17 cellular contexts compared by ENCODE assay signal in genomic region chr3:142628806-142629205, GRCh38. TPM values are rescaled to one million over a fixed set of nuclear protein-coding genes. Genes with fewer than 3 reads are reported as not detected.
DNase-seq lines count a peak whose midpoint lies in the region; ATAC-seq and TF ChIP-seq lines count a peak whose summit lies in the region.
"Had no signal": no experiment of that assay in that cellular context is flagged by ENCODE, and none has a peak within 500 bp of the region (broad histone marks: within the 10 kb centered on the region; RNA-seq: fewer than 3 reads in every experiment).

No MANE protein-coding gene starts in this region.

- H3K4me1 Mint-ChIP-seq in activated CD8-positive, alpha-beta T cell treated with anti-CD3 and anti-CD28 coated beads for 36 hours (ENCODE audit: low read depth) = no peaks in the 10 kb centered on the region
- H3K4me1 Mint-ChIP-seq in activated CD8-positive, alpha-beta T cell treated with anti-CD3 and anti-CD28 coated beads, Interleukin-2, amount 10 ng/mL, durations not matched to agents 7 days and 5 days (ENCODE audit: low read depth) = no peaks in the 10 kb centered on the region
- no peaks in the 10 kb centered on the region for H3K4me1 Mint-ChIP-seq in stimulated activated effector memory CD8-positive, alpha-beta T cell treated with anti-CD3 and anti-CD28 coated beads, Interleukin-12 subunit alpha, Interleukin-12 subunit beta, amount 100 ng/mL, for 72 hours
- H3K4me1 Mint-ChIP-seq: neural crest cell had no signal

- H3K27me3 Mint-ChIP-seq in activated CD8-positive, alpha-beta T cell treated with anti-CD3 and anti-CD28 coated beads for 36 hours = no peaks in the 10 kb centered on the region
- no peaks in the 10 kb centered on the region for H3K27me3 Mint-ChIP-seq in activated CD8-positive, alpha-beta T cell treated with anti-CD3 and anti-CD28 coated beads, Interleukin-2, amount 10 ng/mL, durations not matched to agents 7 days and 5 days (ENCODE audit: low read depth)

- CTCF ChIA-PET in activated CD8-positive, alpha-beta T cell treated with anti-CD3 and anti-CD28 coated beads for 36 hours (lab: Charles Lee) = interaction anchor here (0.8 kb wide), 1 partner anchor 11 kb away, joined by 3 read pairs; no protein-coding TSS in a partner anchor
- CTCF ChIA-PET in activated CD8-positive, alpha-beta T cell treated with anti-CD3 and anti-CD28 coated beads, Interleukin-2, amount 10 ng/mL, durations not matched to agents 7 days and 5 days (lab: Charles Lee) = no interaction called here

- no peak overlapping the region for H3K27ac ChIP-seq in foreskin keratinocyte
- H3K27ac ChIP-seq: BLaER1 treated with 17β-estradiol and CSF1 and Interleukin-3, amounts not matched to agents 10 nM and 100 nM; brain microvascular endothelial cell; thoracic aorta had no signal

- H3K27me3 ChIP-seq in foreskin keratinocyte = no peaks in the 10 kb centered on the region
- H3K27me3 ChIP-seq: BLaER1 treated with 17β-estradiol and CSF1 and Interleukin-3, amounts not matched to agents 10 nM and 100 nM; brain microvascular endothelial cell had no signal

- POLR2A ChIA-PET in activated CD8-positive, alpha-beta T cell treated with anti-CD3 and anti-CD28 coated beads for 36 hours (lab: Charles Lee) = no interaction called here
- POLR2A ChIA-PET in activated CD8-positive, alpha-beta T cell treated with anti-CD3 and anti-CD28 coated beads, Interleukin-2, amount 10 ng/mL, durations not matched to agents 7 days and 5 days (lab: Charles Lee) = no interaction called here

- H3K9me3 Mint-ChIP-seq in activated CD8-positive, alpha-beta T cell treated with anti-CD3 and anti-CD28 coated beads for 36 hours = no peaks in the 10 kb centered on the region
- H3K9me3 Mint-ChIP-seq in activated CD8-positive, alpha-beta T cell treated with anti-CD3 and anti-CD28 coated beads, Interleukin-2, amount 10 ng/mL, durations not matched to agents 7 days and 5 days (ENCODE audit: insufficient read depth) = no peaks in the 10 kb centered on the region
- H3K9me3 Mint-ChIP-seq in stimulated activated effector memory CD8-positive, alpha-beta T cell treated with anti-CD3 and anti-CD28 coated beads, Interleukin-12 subunit alpha, Interleukin-12 subunit beta, amount 100 ng/mL, for 72 hours = no peaks in the 10 kb centered on the region
- H3K9me3 Mint-ChIP-seq: neural crest cell had no signal

- intact Hi-C loops in activated CD8-positive, alpha-beta T cell treated with anti-CD3 and anti-CD28 coated beads for 36 hours (cut with micrococcal nuclease) = no loop called here

- H3K36me3 Mint-ChIP-seq in activated CD8-positive, alpha-beta T cell treated with anti-CD3 and anti-CD28 coated beads for 36 hours (ENCODE audit: low read depth) = no peaks in the 10 kb centered on the region
- no peaks in the 10 kb centered on the region for H3K36me3 Mint-ChIP-seq in activated CD8-positive, alpha-beta T cell treated with anti-CD3 and anti-CD28 coated beads, Interleukin-2, amount 10 ng/mL, durations not matched to agents 7 days and 5 days (ENCODE audit: low read depth)
- H3K36me3 Mint-ChIP-seq in stimulated activated effector memory CD8-positive, alpha-beta T cell treated with anti-CD3 and anti-CD28 coated beads, Interleukin-12 subunit alpha, Interleukin-12 subunit beta, amount 100 ng/mL, for 72 hours = no peaks in the 10 kb centered on the region

- no peak for TF ChIP-seq CTCF in activated CD8-positive, alpha-beta T cell treated with anti-CD3 and anti-CD28 coated beads for 36 hours (IDR thresholded peaks at IDR 0.05)
- no peak for TF ChIP-seq CTCF in foreskin keratinocyte (conservative IDR thresholded peaks at IDR 0.05)

- DNase-seq in activated CD8-positive, alpha-beta T cell treated with anti-CD3 and anti-CD28 coated beads for 36 hours = no peak
- no peak for DNase-seq in activated CD8-positive, alpha-beta T cell treated with anti-CD3 and anti-CD28 coated beads, Interleukin-2, amount 10 ng/mL, durations not matched to agents 7 days and 5 days
- DNase-seq in MV-4-11 (lab: John Stamatoyannopoulos, UW) (peak; percentile 69), G401 (ENCODE audit: low spot score) (no peak), foreskin keratinocyte (no peak)
- DNase-seq in stimulated activated effector memory CD8-positive, alpha-beta T cell treated with anti-CD3 and anti-CD28 coated beads, Interleukin-12 subunit alpha, Interleukin-12 subunit beta, amount 100 ng/mL, for 72 hours (ENCODE audit: low spot score in 2 of 2) = no peak
- DNase-seq: activated CD4-positive, CD25-positive, alpha-beta regulatory T cell; brain microvascular endothelial cell; cortex of kidney; hypothalamus; KBM-7; NCI-H526 treated with DMSO at 0.1 percent for 48 hours had no signal

- H3K27ac Mint-ChIP-seq in activated CD8-positive, alpha-beta T cell treated with anti-CD3 and anti-CD28 coated beads for 36 hours = no peak overlapping the region
- H3K27ac Mint-ChIP-seq in activated CD8-positive, alpha-beta T cell treated with anti-CD3 and anti-CD28 coated beads, Interleukin-2, amount 10 ng/mL, durations not matched to agents 7 days and 5 days = no peak overlapping the region
- no peak overlapping the region for H3K27ac Mint-ChIP-seq in stimulated activated effector memory CD8-positive, alpha-beta T cell treated with anti-CD3 and anti-CD28 coated beads, Interleukin-12 subunit alpha, Interleukin-12 subunit beta, amount 100 ng/mL, for 72 hours

- H3K4me3 Mint-ChIP-seq in activated CD8-positive, alpha-beta T cell treated with anti-CD3 and anti-CD28 coated beads for 36 hours = no peak overlapping the region
- H3K4me3 Mint-ChIP-seq in activated CD8-positive, alpha-beta T cell treated with anti-CD3 and anti-CD28 coated beads, Interleukin-2, amount 10 ng/mL, durations not matched to agents 7 days and 5 days = no peak overlapping the region
- H3K4me3 Mint-ChIP-seq in stimulated activated effector memory CD8-positive, alpha-beta T cell treated with anti-CD3 and anti-CD28 coated beads, Interleukin-12 subunit alpha, Interleukin-12 subunit beta, amount 100 ng/mL, for 72 hours = no peak overlapping the region
- H3K4me3 Mint-ChIP-seq: neural crest cell had no signal

- peak; percentile 55 for ATAC-seq in activated CD8-positive, alpha-beta T cell treated with anti-CD3 and anti-CD28 coated beads for 36 hours
- ATAC-seq in activated CD8-positive, alpha-beta T cell treated with anti-CD3 and anti-CD28 coated beads, Interleukin-2, amount 10 ng/mL, durations not matched to agents 7 days and 5 days = no peak
- peak; percentile 54 for ATAC-seq in GM21723 (IDR thresholded peaks at IDR 0.05; ENCODE audit: unreplicated experiment)
- ATAC-seq in stimulated activated effector memory CD8-positive, alpha-beta T cell treated with anti-CD3 and anti-CD28 coated beads, Interleukin-12 subunit alpha, Interleukin-12 subunit beta, amount 100 ng/mL, for 72 hours = peak; percentile 65
- no peak for ATAC-seq in foreskin keratinocyte
- no peak for ATAC-seq in GM19324 (IDR thresholded peaks at IDR 0.05; ENCODE audit: low FRiP score, unreplicated experiment)

- in situ Hi-C loops in G401 (cut with HindIII; ENCODE audit: low sequenced_read_pairs) = no loop called here

- no peaks in the 10 kb centered on the region for H3K4me1 ChIP-seq in foreskin keratinocyte

RNA-seq across cellular contexts. Expression of gene PLS1, which starts 32.6 kb away (rescaled TPM):
- total RNA-seq in activated CD8-positive, alpha-beta T cell treated with anti-CD3 and anti-CD28 coated beads for 36 hours = 1 to 10 TPM; 4.7 to 5.6 TPM
- 1 to 10 TPM; 2.3 to 3.2 TPM for total RNA-seq in activated CD8-positive, alpha-beta T cell treated with anti-CD3 and anti-CD28 coated beads, Interleukin-2, amount 10 ng/mL, durations not matched to agents 7 days and 5 days
- total RNA-seq in G401 (2014; rRNA removed; shearing (Covaris generic)) = 5.2 and 12.1 TPM in 2 replicates
- total RNA-seq in foreskin keratinocyte = 15.8 and 20.6 TPM in 2 replicates
- 3.8 and 6.1 TPM in 2 replicates for polyA plus RNA-seq in foreskin keratinocyte

RNA-seq across cellular contexts. Expression of gene ATR, which starts 50.3 kb away (rescaled TPM):
- total RNA-seq in activated CD8-positive, alpha-beta T cell treated with anti-CD3 and anti-CD28 coated beads for 36 hours = 10 to 100 TPM; 34.2 to 39.0 TPM
- total RNA-seq in activated CD8-positive, alpha-beta T cell treated with anti-CD3 and anti-CD28 coated beads, Interleukin-2, amount 10 ng/mL, durations not matched to agents 7 days and 5 days = 10 to 100 TPM; 33.6 to 35.8 TPM
- 7.7 and 26.1 TPM in 2 replicates for total RNA-seq in G401 (2014; rRNA removed; shearing (Covaris generic))
- 27.3 and 29.3 TPM in 2 replicates for total RNA-seq in foreskin keratinocyte
- 12.9 and 15.9 TPM in 2 replicates for polyA plus RNA-seq in foreskin keratinocyte

Comparison
In these comparisons a context has a peak if more than half of its experiments do, and no peak if none do; other contexts are left out.
1. ATAC-seq: peak in activated CD8-positive, alpha-beta T cell treated with anti-CD3 and anti-CD28 coated beads for 36 hours (single experiment), GM21723 (single experiment) and stimulated activated effector memory CD8-positive, alpha-beta T cell treated with anti-CD3 and anti-CD28 coated beads, Interleukin-12 subunit alpha, Interleukin-12 subunit beta, amount 100 ng/mL, for 72 hours (single experiment); none in activated CD8-positive, alpha-beta T cell treated with anti-CD3 and anti-CD28 coated beads, Interleukin-2, amount 10 ng/mL, durations not matched to agents 7 days and 5 days (single experiment), foreskin keratinocyte (single experiment) and GM19324 (single experiment).